Comparison of ENCODE assay signal across 1 cellular context in the genomic region with DNA sequence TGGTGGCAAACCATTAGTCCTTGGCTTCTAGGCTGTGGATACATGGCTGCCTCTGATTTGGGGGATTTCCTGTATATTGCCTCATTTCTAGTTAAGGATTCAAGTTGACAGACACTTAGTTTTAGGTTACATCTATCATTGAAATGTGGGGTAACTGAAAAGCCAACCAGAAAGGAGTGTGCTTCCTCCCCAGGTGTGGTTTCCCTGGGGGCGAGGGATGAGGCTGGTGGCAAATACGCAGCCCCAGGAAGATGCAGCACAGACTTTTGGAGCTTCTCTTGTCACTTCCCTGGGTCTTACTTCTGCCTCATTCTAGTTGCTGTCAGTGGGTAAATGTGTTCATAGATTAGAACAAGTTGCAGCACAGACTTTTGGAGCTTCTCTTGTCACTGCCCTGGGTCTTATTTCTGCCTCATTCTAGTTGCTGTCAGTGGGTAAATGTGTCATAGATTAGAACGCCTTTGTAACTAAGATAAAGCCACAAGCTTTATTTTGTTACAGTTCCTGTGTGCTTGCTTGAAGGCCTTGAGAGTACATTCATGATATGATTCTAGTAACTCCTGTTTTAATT.
A peak's percentile ranks its signal among the peaks of the same experiment; 100 is the strongest.
TF ChIP-seq lines count a peak whose summit lies in the region.

No MANE protein-coding gene starts in this region.

TF ChIP-seq in GM12878, 131 proteins besides CTCF, POLR2A, EP300 and RAD21 (continues in another document):
- TF ChIP-seq, protein P1, sequence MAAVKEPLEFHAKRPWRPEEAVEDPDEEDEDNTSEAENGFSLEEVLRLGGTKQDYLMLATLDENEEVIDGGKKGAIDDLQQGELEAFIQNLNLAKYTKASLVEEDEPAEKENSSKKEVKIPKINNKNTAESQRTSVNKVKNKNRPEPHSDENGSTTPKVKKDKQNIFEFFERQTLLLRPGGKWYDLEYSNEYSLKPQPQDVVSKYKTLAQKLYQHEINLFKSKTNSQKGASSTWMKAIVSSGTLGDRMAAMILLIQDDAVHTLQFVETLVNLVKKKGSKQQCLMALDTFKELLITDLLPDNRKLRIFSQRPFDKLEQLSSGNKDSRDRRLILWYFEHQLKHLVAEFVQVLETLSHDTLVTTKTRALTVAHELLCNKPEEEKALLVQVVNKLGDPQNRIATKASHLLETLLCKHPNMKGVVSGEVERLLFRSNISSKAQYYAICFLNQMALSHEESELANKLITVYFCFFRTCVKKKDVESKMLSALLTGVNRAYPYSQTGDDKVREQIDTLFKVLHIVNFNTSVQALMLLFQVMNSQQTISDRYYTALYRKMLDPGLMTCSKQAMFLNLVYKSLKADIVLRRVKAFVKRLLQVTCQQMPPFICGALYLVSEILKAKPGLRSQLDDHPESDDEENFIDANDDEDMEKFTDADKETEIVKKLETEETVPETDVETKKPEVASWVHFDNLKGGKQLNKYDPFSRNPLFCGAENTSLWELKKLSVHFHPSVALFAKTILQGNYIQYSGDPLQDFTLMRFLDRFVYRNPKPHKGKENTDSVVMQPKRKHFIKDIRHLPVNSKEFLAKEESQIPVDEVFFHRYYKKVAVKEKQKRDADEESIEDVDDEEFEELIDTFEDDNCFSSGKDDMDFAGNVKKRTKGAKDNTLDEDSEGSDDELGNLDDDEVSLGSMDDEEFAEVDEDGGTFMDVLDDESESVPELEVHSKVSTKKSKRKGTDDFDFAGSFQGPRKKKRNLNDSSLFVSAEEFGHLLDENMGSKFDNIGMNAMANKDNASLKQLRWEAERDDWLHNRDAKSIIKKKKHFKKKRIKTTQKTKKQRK (IDR thresholded peaks at IDR 0.05; ENCODE audit: low read depth, low read length): no peak
- TF ChIP-seq DPF2 (IDR thresholded peaks at IDR 0.05) (0 out of 2 replicates have a peak, but pooled peaks have one; percentile 33), HDAC2 (IDR thresholded peaks at IDR 0.05) (no peak), ZNF207 (IDR thresholded peaks at IDR 0.05; ENCODE audit: borderline replicate concordance) (0 out of 2 replicates have a peak, but pooled peaks have one; percentile 38), MEF2B (IDR thresholded peaks at IDR 0.05; ENCODE audit: partially characterized antibody, poor library complexity, severe bottlenecking) (no peak), SIN3A (IDR thresholded peaks at IDR 0.05; ENCODE audit: low read depth, low read length) (no peak), FOXM1 (IDR thresholded peaks at IDR 0.05; ENCODE audit: low read depth, low read length) (no peak), EGR1 (IDR thresholded peaks at IDR 0.05; ENCODE audit: borderline replicate concordance in 1 of 2, low read depth in 2 of 2, low read length in 2 of 2) (no peak), CHD4 (IDR thresholded peaks at IDR 0.05) (no peak), EED (IDR thresholded peaks at IDR 0.05; ENCODE audit: low read depth) (peak; percentile 62), MTA3 (IDR thresholded peaks at IDR 0.05; ENCODE audit: borderline replicate concordance, low read length) (no peak), STAT3 (IDR thresholded peaks at IDR 0.05; ENCODE audit: low read depth, low read length) (no peak), ATF7 (IDR thresholded peaks at IDR 0.05; ENCODE audit: low read depth) (no peak), KAT2A (conservative IDR thresholded peaks at IDR 0.05; ENCODE audit: control insufficient read depth, low read depth, low read length) (no peak), NR2C2 (IDR thresholded peaks at IDR 0.05; ENCODE audit: borderline replicate concordance, control insufficient read depth, insufficient read length, low read depth) (no peak), NBN (IDR thresholded peaks at IDR 0.05) (no peak), CBX3 (IDR thresholded peaks at IDR 0.05; ENCODE audit: borderline replicate concordance, low read depth) (no peak), SMC3 (IDR thresholded peaks at IDR 0.05; ENCODE audit: borderline replicate concordance, low read length) (no peak), ZNF217 (IDR thresholded peaks at IDR 0.05) (no peak), NR2C1 (IDR thresholded peaks at IDR 0.05) (no peak), ZNF24 (IDR thresholded peaks at IDR 0.05) (no peak), TCF12 (IDR thresholded peaks at IDR 0.05; ENCODE audit: low read depth, low read length) (no peak)
- TF ChIP-seq, protein P2, sequence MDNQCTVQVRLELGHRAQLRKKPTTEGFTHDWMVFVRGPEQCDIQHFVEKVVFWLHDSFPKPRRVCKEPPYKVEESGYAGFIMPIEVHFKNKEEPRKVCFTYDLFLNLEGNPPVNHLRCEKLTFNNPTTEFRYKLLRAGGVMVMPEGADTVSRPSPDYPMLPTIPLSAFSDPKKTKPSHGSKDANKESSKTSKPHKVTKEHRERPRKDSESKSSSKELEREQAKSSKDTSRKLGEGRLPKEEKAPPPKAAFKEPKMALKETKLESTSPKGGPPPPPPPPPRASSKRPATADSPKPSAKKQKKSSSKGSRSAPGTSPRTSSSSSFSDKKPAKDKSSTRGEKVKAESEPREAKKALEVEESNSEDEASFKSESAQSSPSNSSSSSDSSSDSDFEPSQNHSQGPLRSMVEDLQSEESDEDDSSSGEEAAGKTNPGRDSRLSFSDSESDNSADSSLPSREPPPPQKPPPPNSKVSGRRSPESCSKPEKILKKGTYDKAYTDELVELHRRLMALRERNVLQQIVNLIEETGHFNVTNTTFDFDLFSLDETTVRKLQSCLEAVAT (IDR thresholded peaks at IDR 0.05): no peak
- TF ChIP-seq, protein P3, sequence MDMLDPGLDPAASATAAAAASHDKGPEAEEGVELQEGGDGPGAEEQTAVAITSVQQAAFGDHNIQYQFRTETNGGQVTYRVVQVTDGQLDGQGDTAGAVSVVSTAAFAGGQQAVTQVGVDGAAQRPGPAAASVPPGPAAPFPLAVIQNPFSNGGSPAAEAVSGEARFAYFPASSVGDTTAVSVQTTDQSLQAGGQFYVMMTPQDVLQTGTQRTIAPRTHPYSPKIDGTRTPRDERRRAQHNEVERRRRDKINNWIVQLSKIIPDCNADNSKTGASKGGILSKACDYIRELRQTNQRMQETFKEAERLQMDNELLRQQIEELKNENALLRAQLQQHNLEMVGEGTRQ (IDR thresholded peaks at IDR 0.05; ENCODE audit: borderline replicate concordance, low read depth, low read length): no peak
- TF ChIP-seq, protein P4, sequence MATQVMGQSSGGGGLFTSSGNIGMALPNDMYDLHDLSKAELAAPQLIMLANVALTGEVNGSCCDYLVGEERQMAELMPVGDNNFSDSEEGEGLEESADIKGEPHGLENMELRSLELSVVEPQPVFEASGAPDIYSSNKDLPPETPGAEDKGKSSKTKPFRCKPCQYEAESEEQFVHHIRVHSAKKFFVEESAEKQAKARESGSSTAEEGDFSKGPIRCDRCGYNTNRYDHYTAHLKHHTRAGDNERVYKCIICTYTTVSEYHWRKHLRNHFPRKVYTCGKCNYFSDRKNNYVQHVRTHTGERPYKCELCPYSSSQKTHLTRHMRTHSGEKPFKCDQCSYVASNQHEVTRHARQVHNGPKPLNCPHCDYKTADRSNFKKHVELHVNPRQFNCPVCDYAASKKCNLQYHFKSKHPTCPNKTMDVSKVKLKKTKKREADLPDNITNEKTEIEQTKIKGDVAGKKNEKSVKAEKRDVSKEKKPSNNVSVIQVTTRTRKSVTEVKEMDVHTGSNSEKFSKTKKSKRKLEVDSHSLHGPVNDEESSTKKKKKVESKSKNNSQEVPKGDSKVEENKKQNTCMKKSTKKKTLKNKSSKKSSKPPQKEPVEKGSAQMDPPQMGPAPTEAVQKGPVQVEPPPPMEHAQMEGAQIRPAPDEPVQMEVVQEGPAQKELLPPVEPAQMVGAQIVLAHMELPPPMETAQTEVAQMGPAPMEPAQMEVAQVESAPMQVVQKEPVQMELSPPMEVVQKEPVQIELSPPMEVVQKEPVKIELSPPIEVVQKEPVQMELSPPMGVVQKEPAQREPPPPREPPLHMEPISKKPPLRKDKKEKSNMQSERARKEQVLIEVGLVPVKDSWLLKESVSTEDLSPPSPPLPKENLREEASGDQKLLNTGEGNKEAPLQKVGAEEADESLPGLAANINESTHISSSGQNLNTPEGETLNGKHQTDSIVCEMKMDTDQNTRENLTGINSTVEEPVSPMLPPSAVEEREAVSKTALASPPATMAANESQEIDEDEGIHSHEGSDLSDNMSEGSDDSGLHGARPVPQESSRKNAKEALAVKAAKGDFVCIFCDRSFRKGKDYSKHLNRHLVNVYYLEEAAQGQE (IDR thresholded peaks at IDR 0.05; ENCODE audit: low read depth, low read length): no peak
- TF ChIP-seq, protein P5, sequence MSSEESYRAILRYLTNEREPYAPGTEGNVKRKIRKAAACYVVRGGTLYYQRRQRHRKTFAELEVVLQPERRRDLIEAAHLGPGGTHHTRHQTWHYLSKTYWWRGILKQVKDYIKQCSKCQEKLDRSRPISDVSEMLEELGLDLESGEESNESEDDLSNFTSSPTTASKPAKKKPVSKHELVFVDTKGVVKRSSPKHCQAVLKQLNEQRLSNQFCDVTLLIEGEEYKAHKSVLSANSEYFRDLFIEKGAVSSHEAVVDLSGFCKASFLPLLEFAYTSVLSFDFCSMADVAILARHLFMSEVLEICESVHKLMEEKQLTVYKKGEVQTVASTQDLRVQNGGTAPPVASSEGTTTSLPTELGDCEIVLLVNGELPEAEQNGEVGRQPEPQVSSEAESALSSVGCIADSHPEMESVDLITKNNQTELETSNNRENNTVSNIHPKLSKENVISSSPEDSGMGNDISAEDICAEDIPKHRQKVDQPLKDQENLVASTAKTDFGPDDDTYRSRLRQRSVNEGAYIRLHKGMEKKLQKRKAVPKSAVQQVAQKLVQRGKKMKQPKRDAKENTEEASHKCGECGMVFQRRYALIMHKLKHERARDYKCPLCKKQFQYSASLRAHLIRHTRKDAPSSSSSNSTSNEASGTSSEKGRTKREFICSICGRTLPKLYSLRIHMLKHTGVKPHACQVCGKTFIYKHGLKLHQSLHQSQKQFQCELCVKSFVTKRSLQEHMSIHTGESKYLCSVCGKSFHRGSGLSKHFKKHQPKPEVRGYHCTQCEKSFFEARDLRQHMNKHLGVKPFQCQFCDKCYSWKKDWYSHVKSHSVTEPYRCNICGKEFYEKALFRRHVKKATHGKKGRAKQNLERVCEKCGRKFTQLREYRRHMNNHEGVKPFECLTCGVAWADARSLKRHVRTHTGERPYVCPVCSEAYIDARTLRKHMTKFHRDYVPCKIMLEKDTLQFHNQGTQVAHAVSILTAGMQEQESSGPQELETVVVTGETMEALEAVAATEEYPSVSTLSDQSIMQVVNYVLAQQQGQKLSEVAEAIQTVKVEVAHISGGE (CRISPR knock-in tag; IDR thresholded peaks at IDR 0.05): no peak
- TF ChIP-seq, protein P6, sequence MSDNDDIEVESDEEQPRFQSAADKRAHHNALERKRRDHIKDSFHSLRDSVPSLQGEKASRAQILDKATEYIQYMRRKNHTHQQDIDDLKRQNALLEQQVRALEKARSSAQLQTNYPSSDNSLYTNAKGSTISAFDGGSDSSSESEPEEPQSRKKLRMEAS (IDR thresholded peaks at IDR 0.05; ENCODE audit: low read depth, low read length): no peak
- TF ChIP-seq, protein P7, sequence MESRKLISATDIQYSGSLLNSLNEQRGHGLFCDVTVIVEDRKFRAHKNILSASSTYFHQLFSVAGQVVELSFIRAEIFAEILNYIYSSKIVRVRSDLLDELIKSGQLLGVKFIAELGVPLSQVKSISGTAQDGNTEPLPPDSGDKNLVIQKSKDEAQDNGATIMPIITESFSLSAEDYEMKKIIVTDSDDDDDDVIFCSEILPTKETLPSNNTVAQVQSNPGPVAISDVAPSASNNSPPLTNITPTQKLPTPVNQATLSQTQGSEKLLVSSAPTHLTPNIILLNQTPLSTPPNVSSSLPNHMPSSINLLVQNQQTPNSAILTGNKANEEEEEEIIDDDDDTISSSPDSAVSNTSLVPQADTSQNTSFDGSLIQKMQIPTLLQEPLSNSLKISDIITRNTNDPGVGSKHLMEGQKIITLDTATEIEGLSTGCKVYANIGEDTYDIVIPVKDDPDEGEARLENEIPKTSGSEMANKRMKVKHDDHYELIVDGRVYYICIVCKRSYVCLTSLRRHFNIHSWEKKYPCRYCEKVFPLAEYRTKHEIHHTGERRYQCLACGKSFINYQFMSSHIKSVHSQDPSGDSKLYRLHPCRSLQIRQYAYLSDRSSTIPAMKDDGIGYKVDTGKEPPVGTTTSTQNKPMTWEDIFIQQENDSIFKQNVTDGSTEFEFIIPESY (IDR thresholded peaks at IDR 0.05): no peak
- TF ChIP-seq, protein P8, sequence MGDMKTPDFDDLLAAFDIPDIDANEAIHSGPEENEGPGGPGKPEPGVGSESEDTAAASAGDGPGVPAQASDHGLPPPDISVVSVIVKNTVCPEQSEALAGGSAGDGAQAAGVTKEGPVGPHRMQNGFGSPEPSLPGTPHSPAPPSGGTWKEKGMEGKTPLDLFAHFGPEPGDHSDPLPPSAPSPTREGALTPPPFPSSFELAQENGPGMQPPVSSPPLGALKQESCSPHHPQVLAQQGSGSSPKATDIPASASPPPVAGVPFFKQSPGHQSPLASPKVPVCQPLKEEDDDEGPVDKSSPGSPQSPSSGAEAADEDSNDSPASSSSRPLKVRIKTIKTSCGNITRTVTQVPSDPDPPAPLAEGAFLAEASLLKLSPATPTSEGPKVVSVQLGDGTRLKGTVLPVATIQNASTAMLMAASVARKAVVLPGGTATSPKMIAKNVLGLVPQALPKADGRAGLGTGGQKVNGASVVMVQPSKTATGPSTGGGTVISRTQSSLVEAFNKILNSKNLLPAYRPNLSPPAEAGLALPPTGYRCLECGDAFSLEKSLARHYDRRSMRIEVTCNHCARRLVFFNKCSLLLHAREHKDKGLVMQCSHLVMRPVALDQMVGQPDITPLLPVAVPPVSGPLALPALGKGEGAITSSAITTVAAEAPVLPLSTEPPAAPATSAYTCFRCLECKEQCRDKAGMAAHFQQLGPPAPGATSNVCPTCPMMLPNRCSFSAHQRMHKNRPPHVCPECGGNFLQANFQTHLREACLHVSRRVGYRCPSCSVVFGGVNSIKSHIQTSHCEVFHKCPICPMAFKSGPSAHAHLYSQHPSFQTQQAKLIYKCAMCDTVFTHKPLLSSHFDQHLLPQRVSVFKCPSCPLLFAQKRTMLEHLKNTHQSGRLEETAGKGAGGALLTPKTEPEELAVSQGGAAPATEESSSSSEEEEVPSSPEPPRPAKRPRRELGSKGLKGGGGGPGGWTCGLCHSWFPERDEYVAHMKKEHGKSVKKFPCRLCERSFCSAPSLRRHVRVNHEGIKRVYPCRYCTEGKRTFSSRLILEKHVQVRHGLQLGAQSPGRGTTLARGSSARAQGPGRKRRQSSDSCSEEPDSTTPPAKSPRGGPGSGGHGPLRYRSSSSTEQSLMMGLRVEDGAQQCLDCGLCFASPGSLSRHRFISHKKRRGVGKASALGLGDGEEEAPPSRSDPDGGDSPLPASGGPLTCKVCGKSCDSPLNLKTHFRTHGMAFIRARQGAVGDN (IDR thresholded peaks at IDR 0.05): no peak
